Comparison of ENCODE assay signal across 33 cellular contexts in the genomic region with DNA sequence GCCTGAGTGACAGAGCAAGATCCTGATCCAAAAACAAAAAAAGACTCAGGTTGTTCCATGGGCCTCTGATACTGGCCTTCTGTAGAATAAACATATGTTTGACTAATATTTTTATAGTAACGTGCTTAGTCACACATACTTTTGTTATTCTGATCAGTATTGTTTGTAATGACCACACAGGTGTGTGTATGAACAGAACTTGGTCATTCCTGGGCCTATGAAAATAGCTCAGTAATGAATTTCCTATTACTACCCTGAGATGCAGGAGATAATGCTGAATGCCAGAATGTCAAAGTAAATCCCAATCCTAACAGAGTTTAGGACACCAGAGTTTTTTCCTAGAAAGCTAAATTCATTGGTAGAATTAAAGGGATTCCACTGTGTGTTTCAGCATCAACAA.
"Had no signal": no experiment of that assay in that cellular context is flagged by ENCODE, and none has a peak within 500 bp of the region (broad histone marks: within the 10 kb centered on the region; RNA-seq: fewer than 3 reads in every experiment).

No MANE protein-coding gene starts in this region.

- H3K4me3 Mint-ChIP-seq: activated CD4-positive, alpha-beta T cell treated with anti-CD3 and anti-CD28 coated beads, Interleukin-2, amount 10 ng/mL, durations not matched to agents 24 days and 14 days; activated CD8-positive, alpha-beta T cell treated with anti-CD3 and anti-CD28 coated beads for 36 hours; activated naive CD4-positive, alpha-beta T cell treated with anti-CD3 and anti-CD28 coated beads, Interleukin-2, amount 50 U/mL, for 24 hours; activated naive CD8-positive, alpha-beta T cell treated with anti-CD3 and anti-CD28 coated beads, Interleukin-2, amount 10 ng/mL, durations not matched to agents 7 days and 5 days; T-helper 1 cell treated with Interleukin-12 subunit alpha and Interleukin-12 subunit beta and Interleukin-4 antibody, amounts not matched to agents 30 μg/mL and 1 μg/mL, for 36 hours; T-helper 2 cell treated with Interferon-gamma antibody and Interleukin-4, amounts not matched to agents 5 μg/mL and 100 μg/mL, for 36 hours had no signal

- DNase-seq: activated CD4-positive, alpha-beta T cell treated with anti-CD3 and anti-CD28 coated beads, Interleukin-2, amount 50 U/mL, for 4 hours; activated CD8-positive, alpha-beta T cell treated with anti-CD3 and anti-CD28 coated beads for 36 hours; activated gamma-delta T cell; activated naive CD4-positive, alpha-beta T cell treated with Interleukin-2 at 50 U/mL for 16 hours; activated naive CD8-positive, alpha-beta T cell treated with anti-CD3 and anti-CD28 coated beads, Interleukin-2, amount 10 ng/mL, durations not matched to agents 7 days and 5 days; activated T-cell treated with anti-CD3 and anti-CD28 coated beads, Interleukin-2, amount 50 U/mL, for 1 hour; amygdala; Kasumi-1; KG1; MM.1S; MV-4-11; NCI-H1092; NCI-H1436 treated with DMSO at 0.1 percent for 48 hours; NCI-H1694 treated with DMSO at 0.1 percent for 48 hours; NCI-H2029 treated with DMSO at 0.1 percent for 48 hours; NCI-H2107; NCI-H2171; NCI-H510A; NCI-H526; NCI-H748 treated with DMSO at 0.1 percent for 48 hours; NK-92 treated with Interleukin-12 subunit alpha and Interleukin-12 subunit beta, amount 100 ng/mL, for 24 hours; PC-9; SHP77; SJCRH30 had no signal

- H3K4me3 ChIP-seq: ascending aorta, PC-9, SJCRH30, SK-N-MC had no signal

- H3K4me2 ChIP-seq: PC-9 had no signal

- H3K27me3 Mint-ChIP-seq: activated CD8-positive, alpha-beta T cell treated with anti-CD3 and anti-CD28 coated beads for 36 hours; activated naive CD4-positive, alpha-beta T cell treated with anti-CD3 and anti-CD28 coated beads, Interleukin-2, amount 50 U/mL, for 24 hours; activated naive CD8-positive, alpha-beta T cell treated with anti-CD3 and anti-CD28 coated beads, Interleukin-2, amount 10 ng/mL, durations not matched to agents 7 days and 5 days had no signal

- H3K27ac ChIP-seq: ascending aorta, PC-9, SJCRH30, SK-N-MC had no signal

- H3K4me1 ChIP-seq: ascending aorta, SJCRH30 had no signal

- ATAC-seq: activated CD8-positive, alpha-beta T cell treated with anti-CD3 and anti-CD28 coated beads for 36 hours had no signal

- FAIRE-seq: RCC 7860, TTC549 had no signal

- H3K36me3 Mint-ChIP-seq: activated naive CD4-positive, alpha-beta T cell treated with anti-CD3 and anti-CD28 coated beads, Interleukin-2, amount 50 U/mL, for 24 hours; activated naive CD8-positive, alpha-beta T cell treated with anti-CD3 and anti-CD28 coated beads, Interleukin-2, amount 10 ng/mL, durations not matched to agents 7 days and 5 days had no signal

- H3K36me3 ChIP-seq: ascending aorta, SJCRH30 had no signal

- H3K27ac Mint-ChIP-seq: activated CD4-positive, alpha-beta T cell treated with anti-CD3 and anti-CD28 coated beads, Interleukin-2, amount 10 ng/mL, durations not matched to agents 24 days and 14 days; activated CD8-positive, alpha-beta T cell treated with anti-CD3 and anti-CD28 coated beads for 36 hours; activated naive CD4-positive, alpha-beta T cell treated with anti-CD3 and anti-CD28 coated beads, Interleukin-2, amount 50 U/mL, for 24 hours; activated naive CD8-positive, alpha-beta T cell treated with anti-CD3 and anti-CD28 coated beads, Interleukin-2, amount 10 ng/mL, durations not matched to agents 7 days and 5 days; activated T-helper 2 cell treated with anti-CD3 and anti-CD28 coated beads, Interferon-gamma antibody, Interleukin-2, Interleukin-4, amounts not matched to agents 10 μg/mL and 5 μg/mL and 100 μg/mL, durations not matched to agents 14 hours and 24 hours and 36 hours; T-helper 1 cell treated with Interleukin-12 subunit alpha and Interleukin-12 subunit beta and Interleukin-4 antibody, amounts not matched to agents 30 μg/mL and 1 μg/mL, for 36 hours; T-helper 2 cell treated with Interferon-gamma antibody and Interleukin-4, amounts not matched to agents 5 μg/mL and 100 μg/mL, for 36 hours had no signal

- H3K27me3 ChIP-seq: ascending aorta, SJCRH30 had no signal

- H3K4me1 Mint-ChIP-seq: activated CD4-positive, alpha-beta T cell treated with anti-CD3 and anti-CD28 coated beads, Interleukin-2, amount 10 ng/mL, durations not matched to agents 24 days and 14 days; activated naive CD4-positive, alpha-beta T cell treated with anti-CD3 and anti-CD28 coated beads, Interleukin-2, amount 50 U/mL, for 24 hours; activated naive CD8-positive, alpha-beta T cell treated with anti-CD3 and anti-CD28 coated beads, Interleukin-2, amount 10 ng/mL, durations not matched to agents 7 days and 5 days had no signal

- H3K9me3 Mint-ChIP-seq: activated CD4-positive, alpha-beta T cell treated with anti-CD3 and anti-CD28 coated beads, Interleukin-2, amount 10 ng/mL, durations not matched to agents 24 days and 14 days; activated CD8-positive, alpha-beta T cell treated with anti-CD3 and anti-CD28 coated beads for 36 hours; activated naive CD4-positive, alpha-beta T cell treated with anti-CD3 and anti-CD28 coated beads, Interleukin-2, amount 50 U/mL, for 24 hours; activated T-helper 2 cell treated with anti-CD3 and anti-CD28 coated beads, Interferon-gamma antibody, Interleukin-2, Interleukin-4, amounts not matched to agents 10 μg/mL and 5 μg/mL and 100 μg/mL, durations not matched to agents 14 hours and 24 hours and 36 hours; T-helper 1 cell treated with Interleukin-12 subunit alpha and Interleukin-12 subunit beta and Interleukin-4 antibody, amounts not matched to agents 30 μg/mL and 1 μg/mL, for 36 hours; T-helper 2 cell treated with Interferon-gamma antibody and Interleukin-4, amounts not matched to agents 5 μg/mL and 100 μg/mL, for 36 hours had no signal

- H3K9me3 ChIP-seq: ascending aorta, SJCRH30 had no signal
